29 cellular contexts compared by ENCODE assay signal in genomic region chr5:17333755-17334154, GRCh38.
"Had no signal": no experiment of that assay in that cellular context is flagged by ENCODE, and none has a peak within 500 bp of the region (broad histone marks: within the 10 kb centered on the region; RNA-seq: fewer than 3 reads in every experiment).

No MANE protein-coding gene starts in this region.

- DNase-seq: stimulated activated CD4-positive, alpha-beta T cell treated with anti-CD3 and anti-CD28 coated beads, Interleukin-2, amount 100 ng/mL, for 48 hours; stimulated activated CD4-positive, alpha-beta T cell treated with anti-CD3 and anti-CD28 coated beads, Interleukin-4, amount 100 ng/mL, for 1 hour; stimulated activated CD4-positive, alpha-beta T cell treated with anti-CD3 and anti-CD28 coated beads, Interleukin-4, amount 100 ng/mL, for 24 hours; stimulated activated CD4-positive, alpha-beta T cell treated with anti-CD3 and anti-CD28 coated beads, Interleukin-4, amount 100 ng/mL, for 4 hours; stimulated activated CD8-positive, alpha-beta memory T cell treated with anti-CD3 and anti-CD28 coated beads, Interleukin-4, amount 100 ng/mL, for 48 hours; stimulated activated naive B cell treated with anti-CD40 and anti-IgM and Interleukin-4, amounts not matched to agents 10 μg/mL and 1 μg/mL and 100 μg/mL, for 72 hours; stimulated activated naive CD4-positive, alpha-beta T cell; stimulated activated naive CD4-positive, alpha-beta T cell treated with Interleukin-2 at 50 U/mL for 16 hours; stimulated activated naive CD8-positive, alpha-beta T cell treated with anti-CD3 and anti-CD28 coated beads, Interleukin-15, amount 100 ng/mL, for 72 hours; stimulated activated naive CD8-positive, alpha-beta T cell treated with anti-CD3 and anti-CD28 coated beads, Interleukin-15, Interleukin-2, amounts not matched to agents 100 U/mL and 50 U/mL, for 24 hours; stomach; substantia nigra; testis; thyroid gland; tibial artery; transverse colon; trophoblast cell; upper lobe of left lung; upper lobe of right lung; uterus had no signal

- H3K27me3 ChIP-seq: stomach, suprapubic skin, testis, thyroid gland, tibial artery, tibial nerve, transverse colon, upper lobe of left lung, upper lobe of right lung, uterus, vagina had no signal

- H3K4me3 Mint-ChIP-seq: stimulated activated effector memory CD8-positive, alpha-beta T cell treated with anti-CD3 and anti-CD28 coated beads, Interleukin-12 subunit alpha, Interleukin-12 subunit beta, amount 100 ng/mL, for 72 hours; stimulated activated memory B cell treated with anti-CD40 and anti-IgM and Interleukin-4, amounts not matched to agents 10 μg/mL and 1 μg/mL and 100 μg/mL, for 72 hours; stimulated activated naive B cell treated with anti-CD40 and anti-IgM and Interleukin-4, amounts not matched to agents 10 μg/mL and 1 μg/mL and 100 μg/mL, for 72 hours; stimulated activated naive CD8-positive, alpha-beta T cell treated with anti-CD3 and anti-CD28 coated beads, Interleukin-15, amount 100 ng/mL, for 72 hours; stimulated activated naive CD8-positive, alpha-beta T cell treated with anti-CD3 and anti-CD28 coated beads, Interleukin-15, Interleukin-2, amounts not matched to agents 100 ng/mL and 50 ng/mL, for 24 hours; type B pancreatic cell had no signal

- H3K36me3 ChIP-seq: stomach, suprapubic skin, thoracic aorta, thyroid gland, tibial artery, tibial nerve, transverse colon, upper lobe of left lung, upper lobe of right lung, uterus, vagina had no signal

- H3K4me3 ChIP-seq: stomach, suprapubic skin, testis, thoracic aorta, thyroid gland, tibial artery, tibial nerve, transverse colon, upper lobe of left lung, upper lobe of right lung, uterus, vagina had no signal

- H3K9me3 ChIP-seq: suprapubic skin, testis, thoracic aorta, thyroid gland, tibial artery, tibial nerve, transverse colon, upper lobe of left lung, upper lobe of right lung, uterus, vagina had no signal

- FAIRE-seq: urothelium cell line had no signal

- H3K4me1 ChIP-seq: stomach, suprapubic skin, testis, thyroid gland, tibial artery, tibial nerve, transverse colon, upper lobe of left lung, upper lobe of right lung, uterus, vagina had no signal

- H3K27me3 Mint-ChIP-seq: stimulated activated memory B cell treated with anti-CD40 and anti-IgM and Interleukin-4, amounts not matched to agents 10 μg/mL and 1 μg/mL and 100 μg/mL, for 72 hours; stimulated activated naive B cell treated with anti-CD40 and anti-IgM and Interleukin-4, amounts not matched to agents 10 μg/mL and 1 μg/mL and 100 μg/mL, for 72 hours; stimulated activated naive CD8-positive, alpha-beta T cell treated with anti-CD3 and anti-CD28 coated beads, Interleukin-15, amount 100 ng/mL, for 72 hours; stimulated activated naive CD8-positive, alpha-beta T cell treated with anti-CD3 and anti-CD28 coated beads, Interleukin-15, Interleukin-2, amounts not matched to agents 100 ng/mL and 50 ng/mL, for 24 hours; type B pancreatic cell had no signal

- ATAC-seq: stimulated activated effector memory CD8-positive, alpha-beta T cell treated with anti-CD3 and anti-CD28 coated beads, Interleukin-12 subunit alpha, Interleukin-12 subunit beta, amount 100 ng/mL, for 72 hours; stimulated activated memory B cell treated with anti-CD40 and anti-IgM and Interleukin-4, amounts not matched to agents 10 μg/mL and 1 μg/mL and 100 μg/mL, for 72 hours; stimulated activated naive B cell treated with anti-CD40 and anti-IgM and Interleukin-4, amounts not matched to agents 10 μg/mL and 1 μg/mL and 100 μg/mL, for 72 hours; stimulated activated naive CD8-positive, alpha-beta T cell treated with anti-CD3 and anti-CD28 coated beads, Interleukin-15, amount 100 ng/mL, for 72 hours; stimulated activated naive CD8-positive, alpha-beta T cell treated with anti-CD3 and anti-CD28 coated beads, Interleukin-15, Interleukin-2, amounts not matched to agents 100 U/mL and 50 U/mL, for 24 hours; upper lobe of right lung had no signal

- H3K4me1 Mint-ChIP-seq: stimulated activated effector memory CD8-positive, alpha-beta T cell treated with anti-CD3 and anti-CD28 coated beads, Interleukin-12 subunit alpha, Interleukin-12 subunit beta, amount 100 ng/mL, for 72 hours; stimulated activated memory B cell treated with anti-CD40 and anti-IgM and Interleukin-4, amounts not matched to agents 10 μg/mL and 1 μg/mL and 100 μg/mL, for 72 hours; stimulated activated naive CD8-positive, alpha-beta T cell treated with anti-CD3 and anti-CD28 coated beads, Interleukin-15, amount 100 ng/mL, for 72 hours had no signal

- H3K36me3 Mint-ChIP-seq: stimulated activated effector memory CD8-positive, alpha-beta T cell treated with anti-CD3 and anti-CD28 coated beads, Interleukin-12 subunit alpha, Interleukin-12 subunit beta, amount 100 ng/mL, for 72 hours had no signal

- H3K27ac Mint-ChIP-seq: stimulated activated effector memory CD8-positive, alpha-beta T cell treated with anti-CD3 and anti-CD28 coated beads, Interleukin-12 subunit alpha, Interleukin-12 subunit beta, amount 100 ng/mL, for 72 hours; stimulated activated memory B cell treated with anti-CD40 and anti-IgM and Interleukin-4, amounts not matched to agents 10 μg/mL and 1 μg/mL and 100 μg/mL, for 72 hours; stimulated activated naive B cell treated with anti-CD40 and anti-IgM and Interleukin-4, amounts not matched to agents 10 μg/mL and 1 μg/mL and 100 μg/mL, for 72 hours; stimulated activated naive CD8-positive, alpha-beta T cell treated with anti-CD3 and anti-CD28 coated beads, Interleukin-15, amount 100 ng/mL, for 72 hours; stimulated activated naive CD8-positive, alpha-beta T cell treated with anti-CD3 and anti-CD28 coated beads, Interleukin-15, Interleukin-2, amounts not matched to agents 100 ng/mL and 50 ng/mL, for 24 hours; type B pancreatic cell had no signal

- H3K27ac ChIP-seq: stomach, suprapubic skin, testis, thoracic aorta, thyroid gland, tibial artery, tibial nerve, transverse colon, upper lobe of left lung, upper lobe of right lung, uterus, vagina had no signal
